In the genomic region with DNA sequence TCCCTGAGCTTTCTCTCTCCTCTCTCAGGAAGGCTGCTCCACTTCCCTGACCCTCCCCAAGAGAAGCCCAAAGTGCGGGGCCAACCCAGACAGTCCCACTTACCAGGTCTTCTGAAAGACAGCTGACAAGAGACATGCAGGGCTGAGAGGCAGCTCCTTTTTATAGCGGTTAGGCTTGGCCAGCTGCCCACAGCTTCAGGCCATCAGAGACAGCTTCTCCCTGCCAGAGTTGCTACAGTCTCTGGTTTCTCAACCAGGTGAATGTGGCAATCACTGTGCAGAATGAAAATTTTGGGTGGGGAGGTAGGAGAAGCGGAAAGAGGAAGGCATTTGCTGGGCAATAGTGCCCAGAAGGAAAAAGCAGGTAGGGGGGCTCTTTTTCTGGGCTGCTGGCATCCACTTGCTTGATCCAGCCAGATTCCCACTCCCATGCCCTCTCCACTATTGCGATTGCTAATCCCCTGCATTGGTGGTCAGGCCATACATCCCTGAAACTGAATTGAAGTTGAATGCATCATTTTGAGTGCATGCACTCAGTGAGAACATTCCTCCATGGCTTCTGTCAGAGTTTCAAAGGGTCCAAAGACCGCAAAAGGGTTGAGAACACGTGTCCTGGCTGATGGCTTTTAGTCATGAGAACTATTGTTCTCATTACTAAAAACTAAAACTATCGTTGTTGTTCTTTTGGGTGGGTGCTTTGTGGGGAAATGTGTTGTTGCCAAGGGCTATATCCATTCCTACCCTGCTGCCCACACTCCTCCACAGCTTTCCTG, we compare ENCODE assay signal across 13 cellular contexts. TPM values are rescaled to one million over a fixed set of nuclear protein-coding genes. Genes with fewer than 3 reads are reported as not detected.
DNase-seq lines count a peak whose midpoint lies in the region; ATAC-seq, FAIRE-seq and TF ChIP-seq lines count a peak whose summit lies in the region.
"Had no signal": no experiment of that assay in that cellular context is flagged by ENCODE, and none has a peak within 500 bp of the region (broad histone marks: within the 10 kb centered on the region; RNA-seq: fewer than 3 reads in every experiment).

TSS of gene S100A8 (minus strand) at position 136 of the 773 bp plus-strand sequence. CDS start 538 bp downstream, outside the sequence.

- CTCF ChIA-PET in activated naive CD4-positive, alpha-beta T cell treated with anti-CD3 and anti-CD28 coated beads, Interleukin-2, amount 10 ng/mL, durations not matched to agents 7 days and 5 days (lab: Charles Lee) = no interaction called here

- no peaks in the 10 kb centered on the region for H3K4me1 ChIP-seq in pancreas
- H3K4me1 ChIP-seq: BE2C had no signal

- H3K27me3 ChIP-seq in pancreas = no peaks in the 10 kb centered on the region

- peaks cover 9% of the 10 kb centered on the region for H3K4me1 Mint-ChIP-seq in activated naive CD4-positive, alpha-beta T cell treated with anti-CD3 and anti-CD28 coated beads, Interleukin-2, amount 10 ng/mL, durations not matched to agents 7 days and 5 days
- H3K4me1 Mint-ChIP-seq: nephron, WTC11 had no signal

- DNase-seq in CD1c-positive myeloid dendritic cell (ENCODE audit: extremely low spot score) = peak; percentile 58
- peak; percentile 80 for DNase-seq in NOMO-1 treated with DMSO at 0.1 percent for 48 hours (lab: John Stamatoyannopoulos, UW; ENCODE audit: unreplicated experiment)
- peak; percentile 2 for DNase-seq in fibroblast of pulmonary artery (ENCODE audit: low read depth)
- DNase-seq in pancreas = no peak
- DNase-seq in epidermal melanocyte (ENCODE audit: insufficient read length, low spot score) = no peak
- DNase-seq in stimulated activated CD4-positive, alpha-beta T cell treated with anti-CD3 and anti-CD28 coated beads, Interleukin-12 subunit alpha, Interleukin-12 subunit beta, amount 100 ng/mL, for 4 hours = no peak
- no peak for DNase-seq in activated naive CD4-positive, alpha-beta T cell treated with anti-CD3 and anti-CD28 coated beads, Interleukin-2, amount 10 ng/mL, durations not matched to agents 7 days and 5 days
- DNase-seq in activated CD4-positive, alpha-beta T cell treated with anti-CD3 and anti-CD28 coated beads for 1 hour = no peak
- DNase-seq: activated naive CD8-positive, alpha-beta T cell treated with anti-CD3 and anti-CD28 coated beads, Interleukin-2, amount 10 ng/mL, durations not matched to agents 7 days and 5 days; BE2C had no signal

- no peak within 1 kb of the TSS for H3K27ac Mint-ChIP-seq in activated naive CD4-positive, alpha-beta T cell treated with anti-CD3 and anti-CD28 coated beads, Interleukin-2, amount 10 ng/mL, durations not matched to agents 7 days and 5 days
- H3K27ac Mint-ChIP-seq: activated naive CD8-positive, alpha-beta T cell treated with anti-CD3 and anti-CD28 coated beads, Interleukin-2, amount 10 ng/mL, durations not matched to agents 7 days and 5 days; GM23338; nephron; WTC11 had no signal

- WGBS in pancreas, 2 donors = 50 to 64% methylated on average over 7 of the region's 7 CpGs

- intact Hi-C loops in pancreas (cut with DNase I) = no loop called here

- no peaks in the 10 kb centered on the region for H3K36me3 Mint-ChIP-seq in activated naive CD4-positive, alpha-beta T cell treated with anti-CD3 and anti-CD28 coated beads, Interleukin-2, amount 10 ng/mL, durations not matched to agents 7 days and 5 days
- H3K36me3 Mint-ChIP-seq: activated naive CD8-positive, alpha-beta T cell treated with anti-CD3 and anti-CD28 coated beads, Interleukin-2, amount 10 ng/mL, durations not matched to agents 7 days and 5 days; WTC11 had no signal

- no peak for TF ChIP-seq CTCF in fibroblast of pulmonary artery (IDR thresholded peaks at IDR 0.05; ENCODE audit: low read length, missing control alignments)
- TF ChIP-seq CTCF in pancreas (IDR thresholded peaks at IDR 0.05) = no peak

- ATAC-seq in pancreas = peak in 2 of 4 donors; percentile 46 to 55
- ATAC-seq: GM23338, WTC11 had no signal

- FAIRE-seq in pancreas (lab: Jason Lieb, UNC) = no peak

- H3K4me3 ChIP-seq in fibroblast of pulmonary artery (replicated peaks; ENCODE audit: low read depth, low read length) (no peak within 1 kb of the TSS), pancreas (no peak within 1 kb of the TSS)
- H3K4me3 ChIP-seq: GM23338 had no signal

- H3K27ac ChIP-seq in pancreas = no peak within 1 kb of the TSS

- H3K9me3 ChIP-seq in pancreas = no peaks in the 10 kb centered on the region
- H3K9me3 ChIP-seq: BE2C had no signal

- no peaks in the 10 kb centered on the region for H3K9me3 Mint-ChIP-seq in activated naive CD4-positive, alpha-beta T cell treated with anti-CD3 and anti-CD28 coated beads, Interleukin-2, amount 10 ng/mL, durations not matched to agents 7 days and 5 days
- H3K9me3 Mint-ChIP-seq: activated naive CD8-positive, alpha-beta T cell treated with anti-CD3 and anti-CD28 coated beads, Interleukin-2, amount 10 ng/mL, durations not matched to agents 7 days and 5 days; GM23338; nephron; WTC11 had no signal

- peaks cover 32% of the 10 kb centered on the region for H3K27me3 Mint-ChIP-seq in activated naive CD4-positive, alpha-beta T cell treated with anti-CD3 and anti-CD28 coated beads, Interleukin-2, amount 10 ng/mL, durations not matched to agents 7 days and 5 days

- no peaks in the 10 kb centered on the region for H3K36me3 ChIP-seq in pancreas
- H3K36me3 ChIP-seq: BE2C had no signal

- H3K4me3 Mint-ChIP-seq in activated naive CD4-positive, alpha-beta T cell treated with anti-CD3 and anti-CD28 coated beads, Interleukin-2, amount 10 ng/mL, durations not matched to agents 7 days and 5 days = no peak within 1 kb of the TSS
- H3K4me3 Mint-ChIP-seq: activated naive CD8-positive, alpha-beta T cell treated with anti-CD3 and anti-CD28 coated beads, Interleukin-2, amount 10 ng/mL, durations not matched to agents 7 days and 5 days; GM23338; nephron; WTC11 had no signal

RNA-seq across cellular contexts. Expression of gene S100A8, which starts in this region (rescaled TPM):
- 10 to 100 TPM in 3 of 6 donors, 1 to 10 TPM in 3; 2.0 to 36.1 (median 12.1) TPM for total RNA-seq in pancreas
- polyA plus RNA-seq in pancreas = 10 to 100 TPM; 26.1 to 41.9 TPM
- total RNA-seq: GM23338, WTC11 had no signal
- polyA plus RNA-seq: GM23338 had no signal

Comparison
In these comparisons a context has a peak if more than half of its experiments do, and no peak if none do; other contexts are left out.
1. DNase-seq: peak in CD1c-positive myeloid dendritic cell (single experiment), NOMO-1 treated with DMSO at 0.1 percent for 48 hours (single experiment) and fibroblast of pulmonary artery (single experiment); none in pancreas (0 of 6), epidermal melanocyte (single experiment), stimulated activated CD4-positive, alpha-beta T cell treated with anti-CD3 and anti-CD28 coated beads, Interleukin-12 subunit alpha, Interleukin-12 subunit beta, amount 100 ng/mL, for 4 hours (single experiment), activated naive CD4-positive, alpha-beta T cell treated with anti-CD3 and anti-CD28 coated beads, Interleukin-2, amount 10 ng/mL, durations not matched to agents 7 days and 5 days (single experiment) and activated CD4-positive, alpha-beta T cell treated with anti-CD3 and anti-CD28 coated beads for 1 hour (single experiment).